ENCODE assay signal across 9 cellular contexts in the genomic region with DNA sequence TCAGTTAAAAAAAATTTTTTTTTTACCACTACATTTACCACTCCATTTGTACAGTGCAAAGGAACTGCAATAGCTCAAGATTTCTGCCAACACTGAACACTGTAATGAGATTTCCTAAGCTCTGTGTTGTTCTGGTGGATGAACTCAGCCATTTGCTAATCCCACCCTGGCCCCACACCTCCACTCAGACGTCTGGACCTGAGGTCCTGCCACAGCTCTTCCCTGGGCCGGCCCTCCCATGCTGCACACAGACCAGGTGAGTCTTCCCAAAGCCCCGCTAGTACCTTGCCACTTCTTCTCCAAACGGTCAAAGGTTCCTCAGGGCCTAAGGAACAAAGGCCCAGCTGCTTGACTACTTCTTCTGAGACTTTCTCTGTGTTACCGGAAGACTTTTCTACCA. TPM values are rescaled to one million over a fixed set of nuclear protein-coding genes. Genes with fewer than 3 reads are reported as not detected.
A peak's percentile ranks its signal among the peaks of the same experiment; 100 is the strongest.
DNase-seq lines count a peak whose midpoint lies in the region; ATAC-seq, FAIRE-seq and TF ChIP-seq lines count a peak whose summit lies in the region.
"Had no signal": no experiment of that assay in that cellular context is flagged by ENCODE, and none has a peak within 500 bp of the region (broad histone marks: within the 10 kb centered on the region; RNA-seq: fewer than 3 reads in every experiment).

No MANE protein-coding gene starts in this region.

- in situ Hi-C loops in brain microvascular endothelial cell (cut with HindIII; ENCODE audit: low pct_ligation_motif_present, low sequenced_read_pairs), result no loop called here

- H3K36me3 ChIP-seq in brain microvascular endothelial cell (replicated peaks) (peaks cover 2% of the 10 kb centered on the region), kidney (ENCODE audit: control insufficient read depth in 1 of 2, insufficient read depth in 2 of 2, low read length in 2 of 2) (peaks cover 0 to 9% of the 10 kb centered on the region in 2 donors)

- peak overlapping the region; percentile 77 for H3K27ac ChIP-seq in brain microvascular endothelial cell
- H3K27ac ChIP-seq in kidney (ENCODE audit: low read depth in 2 of 2, low read length in 2 of 2), result peak overlapping the region; percentile 63 to 86

- peaks cover 29% of the 10 kb centered on the region for H3K36me3 Mint-ChIP-seq in stimulated activated memory B cell treated with anti-CD40 and anti-IgM and Interleukin-4, amounts not matched to agents 10 μg/mL and 1 μg/mL and 100 μg/mL, for 72 hours

- TF ChIP-seq CTCF in brain microvascular endothelial cell (IDR thresholded peaks at IDR 0.05; ENCODE audit: low read depth, low read length, missing control alignments) (no peak), kidney (IDR thresholded peaks at IDR 0.05; ENCODE audit: borderline replicate concordance, extremely low read depth, insufficient read depth) (no peak)

- H3K9me3 ChIP-seq in kidney (ENCODE audit: control insufficient read depth in 1 of 2, low read length in 2 of 2), result no peaks in the 10 kb centered on the region

- H3K4me3 ChIP-seq in brain microvascular endothelial cell (ENCODE audit: low read depth, low read length) (no peak overlapping the region), kidney (ENCODE audit: low read length in 2 of 2) (peak overlapping the region in 1 of 2 donors; percentile 4)

- DNase-seq in NCI-H82 treated with DMSO at 0.1 percent for 48 hours (lab: John Stamatoyannopoulos, UW; ENCODE audit: unreplicated experiment) (peak; percentile 64), brain microvascular endothelial cell (no peak), kidney (no peak), SKM-1 (lab: John Stamatoyannopoulos, UW; ENCODE audit: unreplicated experiment) (no peak), SIG-M5 treated with dmso at 0.1 percent for 504 hours (lab: John Stamatoyannopoulos, UW; ENCODE audit: unreplicated experiment) (no peak)
- DNase-seq: GF-D8 had no signal

- peak overlapping the region; percentile 73 for H3K27ac Mint-ChIP-seq in stimulated activated memory B cell treated with anti-CD40 and anti-IgM and Interleukin-4, amounts not matched to agents 10 μg/mL and 1 μg/mL and 100 μg/mL, for 72 hours

- FAIRE-seq in kidney (lab: Jason Lieb, UNC), result no peak

- no peaks in the 10 kb centered on the region for H3K27me3 Mint-ChIP-seq in stimulated activated memory B cell treated with anti-CD40 and anti-IgM and Interleukin-4, amounts not matched to agents 10 μg/mL and 1 μg/mL and 100 μg/mL, for 72 hours

- H3K4me1 ChIP-seq in kidney (ENCODE audit: control insufficient read depth in 1 of 2, insufficient read depth in 1 of 2, low read depth in 1 of 2, low read length in 2 of 2), result peaks cover 57 to 64% of the 10 kb centered on the region in 2 donors

- no peak for ATAC-seq in stimulated activated memory B cell treated with anti-CD40 and anti-IgM and Interleukin-4, amounts not matched to agents 10 μg/mL and 1 μg/mL and 100 μg/mL, for 72 hours
- ATAC-seq in GM18909 (IDR thresholded peaks at IDR 0.05; ENCODE audit: poor library complexity, unreplicated experiment) (no peak), GM21529 (IDR thresholded peaks at IDR 0.05; ENCODE audit: unreplicated experiment) (no peak)

- peaks cover 68% of the 10 kb centered on the region for H3K4me1 Mint-ChIP-seq in stimulated activated memory B cell treated with anti-CD40 and anti-IgM and Interleukin-4, amounts not matched to agents 10 μg/mL and 1 μg/mL and 100 μg/mL, for 72 hours

- no peak overlapping the region for H3K4me3 Mint-ChIP-seq in stimulated activated memory B cell treated with anti-CD40 and anti-IgM and Interleukin-4, amounts not matched to agents 10 μg/mL and 1 μg/mL and 100 μg/mL, for 72 hours

- intact Hi-C loops in kidney (cut with DNase I), result no loop called here

- no peaks in the 10 kb centered on the region for H3K9me3 Mint-ChIP-seq in stimulated activated memory B cell treated with anti-CD40 and anti-IgM and Interleukin-4, amounts not matched to agents 10 μg/mL and 1 μg/mL and 100 μg/mL, for 72 hours

- peak overlapping the region; percentile 20 to 37 for H3K9ac ChIP-seq in kidney (ENCODE audit: low read length in 2 of 2)

- H3K27me3 ChIP-seq in brain microvascular endothelial cell (replicated peaks), result no peaks in the 10 kb centered on the region

RNA-seq across cellular contexts. Expression of a gene that starts 56.4 kb away (rescaled TPM):
- 1.8 TPM for total RNA-seq in kidney
- 9.2 TPM for polyA plus RNA-seq in kidney (ENCODE audit: insufficient read depth, low read depth, low replicate concordance)
